ENCODE assay signal across 29 cellular contexts in genomic region chr20:62814709-62815065, GRCh38. TPM values are rescaled to one million over a fixed set of nuclear protein-coding genes. Genes with fewer than 3 reads are reported as not detected.
A peak's percentile ranks its signal among the peaks of the same experiment; 100 is the strongest.
DNase-seq lines count a peak whose midpoint lies in the region; ATAC-seq, FAIRE-seq and TF ChIP-seq lines count a peak whose summit lies in the region.
"Had no signal": no experiment of that assay in that cellular context is flagged by ENCODE, and none has a peak within 500 bp of the region (broad histone marks: within the 10 kb centered on the region; RNA-seq: fewer than 3 reads in every experiment).

No MANE protein-coding gene starts in this region.

- no peaks in the 10 kb centered on the region for H3K9me3 ChIP-seq in A549
- H3K9me3 ChIP-seq: esophagus squamous epithelium, HAP-1, heart left ventricle, left lung, right lobe of liver, tibial artery had no signal

- POLR2A ChIA-PET in A549 (lab: Yijun Ruan, JAX), result no interaction called here
- POLR2A ChIA-PET in RWPE1 (lab: Yijun Ruan, JAX; ENCODE audit: low non-redundant PET), result interaction anchor here (1.7 kb wide), 1 partner anchor 20 kb away, joined by 5 read pairs; no protein-coding TSS in a partner anchor

- H3K27me3 Mint-ChIP-seq in Calu3 (ENCODE audit: unreplicated experiment), result peaks cover 23% of the 10 kb centered on the region
- H3K27me3 Mint-ChIP-seq in mesothelial cell of epicardium (ENCODE audit: low read depth), result no peaks in the 10 kb centered on the region
- no peaks in the 10 kb centered on the region for H3K27me3 Mint-ChIP-seq in chondrocyte (ENCODE audit: low read depth)

- no TSS peak for BruUV-seq in Calu3 (replicated peaks; lab: Mats Ljungman, UMichigan)

- ATAC-seq in A549 (no peak), HG03139 (IDR thresholded peaks at IDR 0.05; ENCODE audit: unreplicated experiment) (no peak)

- no peak for TF ChIP-seq CTCF in A549 (IDR thresholded peaks at IDR 0.05)
- TF ChIP-seq CTCF in Calu3 (IDR thresholded peaks at IDR 0.05; ENCODE audit: unreplicated experiment), result no peak
- no peak for TF ChIP-seq CTCF in RWPE1 (conservative IDR thresholded peaks at IDR 0.05; ENCODE audit: low read depth)
- TF ChIP-seq CTCF in mesothelial cell of epicardium (IDR thresholded peaks at IDR 0.05; ENCODE audit: unreplicated experiment), result no peak
- TF ChIP-seq CTCF in chondrocyte (IDR thresholded peaks at IDR 0.05), result no peak

- peaks cover 36% of the 10 kb centered on the region for H3K4me1 ChIP-seq in A549

- peak overlapping the region; percentile 13; the same call in 1 of the 3 replicates for H3K4me2 ChIP-seq in A549

- TF ChIP-seq POLR2A in A549 (IDR thresholded peaks at IDR 0.05; ENCODE audit: low read length), result no peak

- peaks cover 51% of the 10 kb centered on the region for H3K36me3 Mint-ChIP-seq in Calu3 (ENCODE audit: insufficient read depth, unreplicated experiment)
- peaks cover 4% of the 10 kb centered on the region for H3K36me3 Mint-ChIP-seq in mesothelial cell of epicardium
- peaks cover 10% of the 10 kb centered on the region for H3K36me3 Mint-ChIP-seq in chondrocyte (ENCODE audit: low read depth)

- H3K27ac ChIP-seq in A549 (peak overlapping the region in 1 of 2 experiments; percentile 52; a peak in 2 of 6 replicates), RWPE1 (peak overlapping the region; percentile 47)
- H3K27ac ChIP-seq: esophagus squamous epithelium, heart left ventricle, left lung, right lobe of liver, tibial artery had no signal

- no peak for TF ChIP-seq RAD21 in A549 (conservative IDR thresholded peaks at IDR 0.05 in 1 of 2, IDR thresholded peaks at IDR 0.05 in 1 of 2)

- H3K4me3 Mint-ChIP-seq in Calu3 (ENCODE audit: low read depth, unreplicated experiment) (peak overlapping the region; percentile 44), mesothelial cell of epicardium (no peak overlapping the region), chondrocyte (ENCODE audit: unreplicated experiment) (no peak overlapping the region)
- H3K4me3 Mint-ChIP-seq: central memory CD8-positive, alpha-beta T cell had no signal

- H3K27ac Mint-ChIP-seq in Calu3 (ENCODE audit: unreplicated experiment), result peak overlapping the region; percentile 41
- peak overlapping the region; percentile 93 for H3K27ac Mint-ChIP-seq in mesothelial cell of epicardium
- no peak overlapping the region for H3K27ac Mint-ChIP-seq in chondrocyte (ENCODE audit: unreplicated experiment)

- CTCF ChIA-PET in A549 (lab: Yijun Ruan, JAX), result interaction anchor here (0.8 to 1.7 kb wide), 4 partner anchors 8 to 32 kb away, joined by 3 to 8 read pairs (median 4); no protein-coding TSS in a partner anchor
- CTCF ChIA-PET in Calu3 (lab: Charles Lee), result interaction anchor here (1.4 to 2.1 kb wide), 3 partner anchors 8 to 299 kb away, joined by 3 to 5 read pairs (median 4); partner anchors contain the start of gene MRGBP
- CTCF ChIA-PET in RWPE1 (lab: Yijun Ruan, JAX), result interaction anchor here (0.6 to 2.4 kb wide), 4 partner anchors 23 to 477 kb away, joined by 3 to 9 read pairs (median 3); no protein-coding TSS in a partner anchor

- WGBS in A549 (ENCODE audit: missing lambda C conversion rate), result 78% methylated on average over 11 of the region's 12 CpGs

- H3K4me1 Mint-ChIP-seq in Calu3 (ENCODE audit: low read depth, unreplicated experiment) (peaks cover 10% of the 10 kb centered on the region), mesothelial cell of epicardium (peaks cover 28% of the 10 kb centered on the region), chondrocyte (ENCODE audit: low read depth) (peaks cover 33% of the 10 kb centered on the region)

- no peaks in the 10 kb centered on the region for H3K9me3 Mint-ChIP-seq in Calu3 (ENCODE audit: low read depth, unreplicated experiment)
- H3K9me3 Mint-ChIP-seq in mesothelial cell of epicardium, result no peaks in the 10 kb centered on the region
- H3K9me3 Mint-ChIP-seq in chondrocyte (ENCODE audit: low read depth), result no peaks in the 10 kb centered on the region
- H3K9me3 Mint-ChIP-seq: central memory CD8-positive, alpha-beta T cell had no signal

- intact Hi-C loops in Calu3 (cut with micrococcal nuclease; ENCODE audit: unreplicated experiment), result no loop called here

- DNase-seq in A549 (ENCODE audit: low read depth in 1 of 2, low spot score in 1 of 2), result no peak
- no peak for DNase-seq in Calu3
- no peak for DNase-seq in RWPE1 (ENCODE audit: low spot score)
- no peak for DNase-seq in mesothelial cell of epicardium (ENCODE audit: low spot score in 2 of 2, unreplicated experiment in 2 of 2)
- no peak for DNase-seq in ACHN
- DNase-seq in chondrocyte (ENCODE audit: low spot score), result no peak
- no peak for DNase-seq in stimulated activated CD8-positive, alpha-beta memory T cell treated with anti-CD3 and anti-CD28 coated beads, Interleukin-4, amount 100 ng/mL, for 48 hours
- DNase-seq: activated CD4-positive, alpha-beta T cell treated with anti-CD3 and anti-CD28 coated beads, Interleukin-2, amount 50 U/mL, for 48 hours; activated CD4-positive, CD25-positive, alpha-beta regulatory T cell treated with anti-CD3 and anti-CD28 coated beads, Interleukin-2, amount 50 U/mL, for 72 hours; activated T-cell treated with anti-CD3 and anti-CD28 coated beads, Interleukin-2, amount 50 U/mL, for 48 hours; C1 segment of cervical spinal cord; dermis blood vessel endothelial cell; esophagus squamous epithelium; foreskin melanocyte; heart left ventricle; left lung; MV-4-11; NCI-H146; NCI-H2107; NCI-H446; NCI-H748 treated with DMSO at 0.1 percent for 48 hours; right lobe of liver; tibial artery had no signal

- no peak for FAIRE-seq in A549 (lab: Jason Lieb, UNC)
- FAIRE-seq: endometrium, GM19239 had no signal

- in situ Hi-C loops in ACHN (cut with HindIII; ENCODE audit: low pct_ligation_motif_present, low pct_unique_long_range_greater_than_20kb, low sequenced_read_pairs), result no loop called here

- H3K4me3 ChIP-seq in A549, result no peak overlapping the region
- H3K4me3 ChIP-seq: esophagus squamous epithelium, HAP-1, heart left ventricle, left lung, right lobe of liver, tibial artery had no signal

- TF ChIP-seq EP300 in A549 (IDR thresholded peaks at IDR 0.05), result no peak

TF ChIP-seq in A549, 52 proteins besides CTCF, POLR2A, EP300 and RAD21:
- TF ChIP-seq KDM5A (IDR thresholded peaks at IDR 0.05) (no peak), ESRRA (IDR thresholded peaks at IDR 0.05; ENCODE audit: borderline replicate concordance, low read length) (no peak), PBX3 (IDR thresholded peaks at IDR 0.05) (0 out of 2 replicates have a peak, but pooled peaks have one; percentile 22)
TF ChIP-seq in A549: peak in this region for 1.

RNA-seq across cellular contexts. Expression of gene COL9A3, which starts 2.2 kb away (rescaled TPM):
- polyA plus RNA-seq in A549 (2011; rRNA removed) (0.26 and 0.41 TPM in 2 replicates), A549 (2017; fragmentation: RNase III; extraction: RNeasy Plus Mini Kit Qiagen cat#74134 plus additional on column Dnase treatment) (0.42 to 0.54 TPM (median 0.49 TPM) in 3 replicates)
- 0.62 and 0.67 TPM in 2 replicates for polyA plus RNA-seq in A549 (2012; cell fraction: cytosol; rRNA removed)
- polyA plus RNA-seq in A549 (2012; cell fraction: nucleus; rRNA removed), result 2.1 and 2.5 TPM in 2 replicates
- 0.29 TPM in 1 of 2 replicates, not detected in the other for polyA minus RNA-seq in A549 (2011; rRNA and poly(A)+ RNA removed)
- total RNA-seq in Calu3 (2022) (2.7 TPM in 2 replicates), mesothelial cell of epicardium (573 to 576 TPM (median 576 TPM) in 3 replicates), chondrocyte (8.6 to 11.3 TPM (median 8.9 TPM) in 3 replicates)
- total RNA-seq: LHCN-M2 had no signal

RNA-seq across cellular contexts. Expression of gene OGFR, which starts 10.1 kb away (rescaled TPM):
- polyA plus RNA-seq in A549 (2011; rRNA removed), result 15.9 and 16.1 TPM in 2 replicates
- 37.8 and 39.1 TPM in 2 replicates for polyA plus RNA-seq in A549 (2012; cell fraction: cytosol; rRNA removed)
- polyA plus RNA-seq in A549 (2012; cell fraction: nucleus; rRNA removed), result 58.1 and 61.4 TPM in 2 replicates
- polyA plus RNA-seq in A549 (2017; fragmentation: RNase III; extraction: RNeasy Plus Mini Kit Qiagen cat#74134 plus additional on column Dnase treatment), result 33.7 to 36.7 TPM (median 35.6 TPM) in 3 replicates
- 17.2 and 17.6 TPM in 2 replicates for polyA minus RNA-seq in A549 (2011; rRNA and poly(A)+ RNA removed)
- total RNA-seq in Calu3 (2022), result 80.1 and 98.2 TPM in 2 replicates
- total RNA-seq in mesothelial cell of epicardium, result 56.2 to 58.4 TPM (median 56.5 TPM) in 3 replicates
- total RNA-seq in chondrocyte, result 31.5 to 32.2 TPM (median 31.8 TPM) in 3 replicates

RNA-seq across cellular contexts. Expression of gene MRGBP, which starts 18.4 kb away (rescaled TPM):
- polyA plus RNA-seq in A549 (2011; rRNA removed) (14.6 and 21.1 TPM in 2 replicates), A549 (2017; fragmentation: RNase III; extraction: RNeasy Plus Mini Kit Qiagen cat#74134 plus additional on column Dnase treatment) (16.8 to 18.4 TPM (median 17.5 TPM) in 3 replicates)
- polyA plus RNA-seq in A549 (2012; cell fraction: cytosol; rRNA removed), result 23.8 and 26.4 TPM in 2 replicates
- 24.0 and 25.2 TPM in 2 replicates for polyA plus RNA-seq in A549 (2012; cell fraction: nucleus; rRNA removed)
- 15.9 and 18.8 TPM in 2 replicates for polyA minus RNA-seq in A549 (2011; rRNA and poly(A)+ RNA removed)
- total RNA-seq in Calu3 (2022) (28.9 and 31.8 TPM in 2 replicates), mesothelial cell of epicardium (18.4 to 20.8 TPM (median 20.4 TPM) in 3 replicates), chondrocyte (9.5 to 10.4 TPM (median 10.3 TPM) in 3 replicates)

RNA-seq across cellular contexts. Expression of gene TCFL5, which starts 46.9 kb away (rescaled TPM):
- polyA plus RNA-seq in A549 (2011; rRNA removed) (7.1 and 7.3 TPM in 2 replicates), A549 (2017; fragmentation: RNase III; extraction: RNeasy Plus Mini Kit Qiagen cat#74134 plus additional on column Dnase treatment) (5.1 to 6.1 TPM (median 5.6 TPM) in 3 replicates)
- 3.6 and 3.8 TPM in 2 replicates for polyA plus RNA-seq in A549 (2012; cell fraction: cytosol; rRNA removed)
- 2.2 and 3.4 TPM in 2 replicates for polyA plus RNA-seq in A549 (2012; cell fraction: nucleus; rRNA removed)
- polyA minus RNA-seq in A549 (2011; rRNA and poly(A)+ RNA removed), result 2.0 and 2.9 TPM in 2 replicates
- total RNA-seq in Calu3 (2022) (18.9 and 22.3 TPM in 2 replicates), mesothelial cell of epicardium (12.0 to 12.6 TPM (median 12.2 TPM) in 3 replicates), chondrocyte (12.7 to 20.0 TPM (median 13.0 TPM) in 3 replicates)

Comparison
In these comparisons a context has a peak if more than half of its experiments do, and no peak if none do; other contexts are left out.
1. RNA of gene COL9A3, which starts 2.2 kb away (total RNA-seq): 573 to 576 TPM in mesothelial cell of epicardium; 8.6 to 11.3 TPM in chondrocyte and 2.7 TPM in Calu3; every median in the first group is over 10 times any median in the second.